ENCODE assay signal across 8 cellular contexts in genomic region chr2:10448646-10449480, GRCh38. TPM values are rescaled to one million over a fixed set of nuclear protein-coding genes. Genes with fewer than 3 reads are reported as not detected.
A peak's percentile ranks its signal among the peaks of the same experiment; 100 is the strongest.
DNase-seq lines count a peak whose midpoint lies in the region; ATAC-seq and TF ChIP-seq lines count a peak whose summit lies in the region.

No MANE protein-coding gene starts in this region.

- H3K9me3 Mint-ChIP-seq in CD4-positive, alpha-beta memory T cell = no peaks in the 10 kb centered on the region
- no peaks in the 10 kb centered on the region for H3K9me3 Mint-ChIP-seq in activated CD8-positive, alpha-beta memory T cell treated with anti-CD3 and anti-CD28 coated beads, Interleukin-2, amount 10 ng/mL, durations not matched to agents 7 days and 5 days (ENCODE audit: low read depth)
- H3K9me3 Mint-ChIP-seq in stimulated activated naive CD8-positive, alpha-beta T cell treated with anti-CD3 and anti-CD28 coated beads, Interleukin-15, amount 100 ng/mL, for 72 hours = no peaks in the 10 kb centered on the region

- peaks cover 42% of the 10 kb centered on the region for H3K4me1 ChIP-seq in CD4-positive, alpha-beta memory T cell (ENCODE audit: insufficient read depth, low read length)
- peaks cover 39 to 74% (median 66%) of the 10 kb centered on the region in 4 donors for H3K4me1 ChIP-seq in esophagus muscularis mucosa

- H2AFZ ChIP-seq in neural cell (ENCODE audit: low read depth, low read length) = peak overlapping the region; percentile 18

- WGBS in esophagus muscularis mucosa = 3% methylated on average over 35 of the region's 61 CpGs

- peak overlapping the region; percentile 78 for H3K4me2 ChIP-seq in neural cell (ENCODE audit: low read length)

- intact Hi-C loops in CD4-positive, alpha-beta memory T cell (cut with micrococcal nuclease) = loop anchor here (1.0 to 10.0 kb wide), 13 partner anchors 44 to 1612 kb away; partner anchors contain the start of genes CPSF3, GRHL1, HPCAL1 and ITGB1BP1
- intact Hi-C loops in esophagus muscularis mucosa (cut with DNase I) = loop anchor here (10.0 kb wide), 2 partner anchors 216 to 494 kb away; partner anchors contain the start of gene GRHL1

- peaks cover 38% of the 10 kb centered on the region for H3K79me2 ChIP-seq in neural cell (replicated peaks; ENCODE audit: insufficient read depth, low read length)

- TF ChIP-seq EP300 in esophagus muscularis mucosa (IDR thresholded peaks at IDR 0.05) (no peak), neural cell (conservative IDR thresholded peaks at IDR 0.05; ENCODE audit: poor library complexity, severe bottlenecking) (no peak)

- H4K20me1 ChIP-seq in neural cell (ENCODE audit: insufficient read depth) = peaks cover 37% of the 10 kb centered on the region

- ATAC-seq in GM19467 (IDR thresholded peaks at IDR 0.05; ENCODE audit: unreplicated experiment) = peak; percentile 57
- ATAC-seq in HG03575 (IDR thresholded peaks at IDR 0.05; ENCODE audit: extremely low read depth, insufficient number of reproducible peaks, low FRiP score, unreplicated experiment) = peak; percentile 33
- ATAC-seq in activated CD8-positive, alpha-beta memory T cell treated with anti-CD3 and anti-CD28 coated beads, Interleukin-2, amount 10 ng/mL, durations not matched to agents 7 days and 5 days = peak; percentile 66
- peak; percentile 75 for ATAC-seq in stimulated activated naive CD8-positive, alpha-beta T cell treated with anti-CD3 and anti-CD28 coated beads, Interleukin-15, amount 100 ng/mL, for 72 hours

- H3K27ac ChIP-seq in CD4-positive, alpha-beta memory T cell (ENCODE audit: low read depth, low read length) = peak overlapping the region; percentile 86
- H3K27ac ChIP-seq in esophagus muscularis mucosa (replicated peaks in 1 of 4) (peak overlapping the region; percentile 96 to 98 (median 98)), neural cell (ENCODE audit: low read length) (peak overlapping the region; percentile 88)

- H3K9me2 ChIP-seq in neural cell (ENCODE audit: insufficient read depth, low read length) = no peaks in the 10 kb centered on the region

- H3K27me3 Mint-ChIP-seq in CD4-positive, alpha-beta memory T cell = no peaks in the 10 kb centered on the region
- H3K27me3 Mint-ChIP-seq in activated CD8-positive, alpha-beta memory T cell treated with anti-CD3 and anti-CD28 coated beads, Interleukin-2, amount 10 ng/mL, durations not matched to agents 7 days and 5 days = no peaks in the 10 kb centered on the region
- no peaks in the 10 kb centered on the region for H3K27me3 Mint-ChIP-seq in stimulated activated naive CD8-positive, alpha-beta T cell treated with anti-CD3 and anti-CD28 coated beads, Interleukin-15, amount 100 ng/mL, for 72 hours

- H3K36me3 ChIP-seq in CD4-positive, alpha-beta memory T cell (ENCODE audit: insufficient read depth, low read length) = peaks cover 12% of the 10 kb centered on the region
- H3K36me3 ChIP-seq in esophagus muscularis mucosa (peaks cover 4 to 12% (median 9%) of the 10 kb centered on the region in 4 donors), neural cell (ENCODE audit: insufficient read depth, low read length) (peaks cover 11% of the 10 kb centered on the region)

- POLR2A ChIA-PET in CD4-positive, alpha-beta memory T cell (lab: Charles Lee; ENCODE audit: partially characterized antibody) = interaction anchor here (0.6 to 5.5 kb wide), 37 partner anchors 9 to 1026 kb away, joined by 3 to 50 read pairs (median 4); partner anchors contain the start of genes ADAM17, HPCAL1, KLF11 and NOL10

- TF ChIP-seq CTCF in esophagus muscularis mucosa (IDR thresholded peaks at IDR 0.05) (peak in 2 of 3 experiments; percentile 6 to 22), neural cell (IDR thresholded peaks at IDR 0.05; ENCODE audit: poor library complexity, severe bottlenecking) (peak; percentile 69)

- peaks cover 18 to 57% (median 42%) of the 10 kb centered on the region in 4 donors for H3K4me1 Mint-ChIP-seq in CD4-positive, alpha-beta memory T cell
- peaks cover 40% of the 10 kb centered on the region for H3K4me1 Mint-ChIP-seq in activated CD8-positive, alpha-beta memory T cell treated with anti-CD3 and anti-CD28 coated beads, Interleukin-2, amount 10 ng/mL, durations not matched to agents 7 days and 5 days
- H3K4me1 Mint-ChIP-seq in stimulated activated naive CD8-positive, alpha-beta T cell treated with anti-CD3 and anti-CD28 coated beads, Interleukin-15, amount 100 ng/mL, for 72 hours = peaks cover 64% of the 10 kb centered on the region

- no peaks in the 10 kb centered on the region for H3F3A ChIP-seq in neural cell (ENCODE audit: insufficient read depth, low read length, poor library complexity, severe bottlenecking)

- peak overlapping the region; percentile 79 for H3K9ac ChIP-seq in neural cell (ENCODE audit: low read length)

- peak overlapping the region; percentile 34 to 90 for H3K4me3 ChIP-seq in CD4-positive, alpha-beta memory T cell (ENCODE audit: low read length in 2 of 2)
- H3K4me3 ChIP-seq in esophagus muscularis mucosa (peak overlapping the region; percentile 64 to 88 (median 76)), neural cell (ENCODE audit: low read length) (peak overlapping the region; percentile 71)

- peak; percentile 94 to 97 (median 95) for DNase-seq in CD4-positive, alpha-beta memory T cell
- peak; percentile 92 for DNase-seq in NOMO-1 treated with DMSO at 0.1 percent for 48 hours (lab: John Stamatoyannopoulos, UW; ENCODE audit: unreplicated experiment)
- DNase-seq in activated CD8-positive, alpha-beta memory T cell treated with anti-CD3 and anti-CD28 coated beads, Interleukin-2, amount 10 ng/mL, durations not matched to agents 7 days and 5 days = peak; percentile 95
- DNase-seq in esophagus muscularis mucosa (ENCODE audit: extremely low spot score) = peak; percentile 95
- peak; percentile 91 to 93 for DNase-seq in stimulated activated naive CD8-positive, alpha-beta T cell treated with anti-CD3 and anti-CD28 coated beads, Interleukin-15, amount 100 ng/mL, for 72 hours

- CTCF ChIA-PET in CD4-positive, alpha-beta memory T cell (lab: Charles Lee; ENCODE audit: partially characterized antibody) = interaction anchor here (0.6 to 6.0 kb wide), 8 partner anchors 12 to 324 kb away, joined by 3 to 53 read pairs (median 6); no protein-coding TSS in a partner anchor
- CTCF ChIA-PET in activated CD8-positive, alpha-beta memory T cell treated with anti-CD3 and anti-CD28 coated beads, Interleukin-2, amount 10 ng/mL, durations not matched to agents 7 days and 5 days (lab: Charles Lee) = interaction anchor here (0.8 to 4.9 kb wide), 14 partner anchors 13 to 400 kb away, joined by 3 to 59 read pairs (median 5); partner anchors contain the start of genes HPCAL1 and RRM2

- TF ChIP-seq RAD21 in neural cell (conservative IDR thresholded peaks at IDR 0.05) = peak; percentile 59

- H3K36me3 Mint-ChIP-seq in CD4-positive, alpha-beta memory T cell = peaks cover 10 to 17% of the 10 kb centered on the region in 2 donors
- peaks cover 16% of the 10 kb centered on the region for H3K36me3 Mint-ChIP-seq in activated CD8-positive, alpha-beta memory T cell treated with anti-CD3 and anti-CD28 coated beads, Interleukin-2, amount 10 ng/mL, durations not matched to agents 7 days and 5 days

- H3K9me3 ChIP-seq in CD4-positive, alpha-beta memory T cell (ENCODE audit: control insufficient read depth in 1 of 2, low read length in 2 of 2) = no peaks in the 10 kb centered on the region
- H3K9me3 ChIP-seq in esophagus muscularis mucosa (no peaks in the 10 kb centered on the region), neural cell (ENCODE audit: low read length) (no peaks in the 10 kb centered on the region)

- H3K27ac Mint-ChIP-seq in CD4-positive, alpha-beta memory T cell = peak overlapping the region; percentile 79 to 96 (median 93)
- H3K27ac Mint-ChIP-seq in activated CD8-positive, alpha-beta memory T cell treated with anti-CD3 and anti-CD28 coated beads, Interleukin-2, amount 10 ng/mL, durations not matched to agents 7 days and 5 days = peak overlapping the region; percentile 86
- H3K27ac Mint-ChIP-seq in stimulated activated naive CD8-positive, alpha-beta T cell treated with anti-CD3 and anti-CD28 coated beads, Interleukin-15, amount 100 ng/mL, for 72 hours = peak overlapping the region; percentile 91

- H3K27me3 ChIP-seq in CD4-positive, alpha-beta memory T cell (ENCODE audit: insufficient read depth, low read length) = no peaks in the 10 kb centered on the region
- H3K27me3 ChIP-seq in esophagus muscularis mucosa = no peaks in the 10 kb centered on the region
- no peaks in the 10 kb centered on the region for H3K27me3 ChIP-seq in neural cell (ENCODE audit: insufficient read depth, low read depth, low read length)

- peak; percentile 58 for TF ChIP-seq POLR2A in esophagus muscularis mucosa (IDR thresholded peaks at IDR 0.05; ENCODE audit: low read depth)

- peak overlapping the region; percentile 79 to 85 (median 81) for H3K4me3 Mint-ChIP-seq in CD4-positive, alpha-beta memory T cell
- peak overlapping the region; percentile 71 for H3K4me3 Mint-ChIP-seq in activated CD8-positive, alpha-beta memory T cell treated with anti-CD3 and anti-CD28 coated beads, Interleukin-2, amount 10 ng/mL, durations not matched to agents 7 days and 5 days
- peak overlapping the region; percentile 86 to 87 for H3K4me3 Mint-ChIP-seq in stimulated activated naive CD8-positive, alpha-beta T cell treated with anti-CD3 and anti-CD28 coated beads, Interleukin-15, amount 100 ng/mL, for 72 hours

TF ChIP-seq in neural cell, 6 proteins besides CTCF, POLR2A, EP300 and RAD21 (continues in another document):
- TF ChIP-seq SMC3 (conservative IDR thresholded peaks at IDR 0.05; ENCODE audit: poor library complexity) = peak; percentile 65

RNA-seq across cellular contexts. Expression of gene ODC1, which starts 0.7 kb away (rescaled TPM):
- total RNA-seq in CD4-positive, alpha-beta memory T cell = 10 to 100 TPM; 32.5 to 35.4 TPM
- polyA plus RNA-seq in CD4-positive, alpha-beta memory T cell = 10 to 100 TPM; 54.3 to 63.5 TPM
- 10 to 100 TPM; 64.8 to 80.3 TPM for total RNA-seq in activated CD8-positive, alpha-beta memory T cell treated with anti-CD3 and anti-CD28 coated beads, Interleukin-2, amount 10 ng/mL, durations not matched to agents 7 days and 5 days
- total RNA-seq in esophagus muscularis mucosa = 100 to 1,000 TPM; 105 to 142 (median 121) TPM
- polyA plus RNA-seq in neural cell = 1,046 and 1,107 TPM in 2 replicates
- 916 and 1,013 TPM in 2 replicates for polyA minus RNA-seq in neural cell

Comparison
In these comparisons a context has a peak if more than half of its experiments do, and no peak if none do; other contexts are left out.
1. Peak in every context shown above with its lines: DNase-seq, ATAC-seq, H3K4me3 ChIP-seq and H3K27ac ChIP-seq.